Comparison of ENCODE assay signal across 21 cellular contexts in the genomic region with DNA sequence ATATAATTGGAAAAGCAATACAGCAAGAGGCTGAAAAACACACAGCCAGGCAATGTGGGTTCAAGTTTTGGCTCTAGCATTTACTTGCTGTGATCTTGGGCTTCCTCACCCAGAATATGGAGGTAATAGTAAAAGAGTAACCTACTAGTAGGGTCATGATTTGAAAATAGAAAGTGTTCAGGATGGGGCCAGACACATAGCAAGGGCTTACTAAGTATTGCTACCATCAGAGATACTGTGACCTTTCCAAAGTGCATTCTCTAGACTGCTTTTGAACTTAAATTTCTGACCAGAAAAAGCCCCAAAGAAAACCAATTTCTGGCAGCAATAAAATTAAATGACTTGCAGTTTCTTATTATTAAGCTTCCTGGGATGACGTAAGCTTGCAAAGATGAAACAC.
DNase-seq lines count a peak whose midpoint lies in the region; ATAC-seq and TF ChIP-seq lines count a peak whose summit lies in the region.
"Had no signal": no experiment of that assay in that cellular context is flagged by ENCODE, and none has a peak within 500 bp of the region (broad histone marks: within the 10 kb centered on the region; RNA-seq: fewer than 3 reads in every experiment).

No MANE protein-coding gene starts in this region.

- peak; percentile 55 to 61 for ATAC-seq in activated CD4-positive, CD25-positive, alpha-beta regulatory T cell treated with anti-CD3 and anti-CD28 coated beads, Interleukin-2, amount 50 U/mL, for 24 hours
- ATAC-seq in GM18909 (IDR thresholded peaks at IDR 0.05; ENCODE audit: poor library complexity, unreplicated experiment) (peak; percentile 52), HG03520 (IDR thresholded peaks at IDR 0.05; ENCODE audit: unreplicated experiment) (no peak)
- peak; percentile 56 for ATAC-seq in stimulated activated effector memory CD8-positive, alpha-beta T cell treated with anti-CD3 and anti-CD28 coated beads, Interleukin-12 subunit alpha, Interleukin-12 subunit beta, amount 100 ng/mL, for 72 hours
- ATAC-seq: body of pancreas, left cardiac atrium had no signal

- no peak overlapping the region for H3K4me3 Mint-ChIP-seq in stimulated activated effector memory CD8-positive, alpha-beta T cell treated with anti-CD3 and anti-CD28 coated beads, Interleukin-12 subunit alpha, Interleukin-12 subunit beta, amount 100 ng/mL, for 72 hours
- H3K4me3 Mint-ChIP-seq: CD8-positive, alpha-beta memory T cell; type B pancreatic cell had no signal

- H3K9me3 Mint-ChIP-seq in stimulated activated effector memory CD8-positive, alpha-beta T cell treated with anti-CD3 and anti-CD28 coated beads, Interleukin-12 subunit alpha, Interleukin-12 subunit beta, amount 100 ng/mL, for 72 hours = no peaks in the 10 kb centered on the region
- H3K9me3 Mint-ChIP-seq: CD8-positive, alpha-beta memory T cell had no signal

- H3K4me3 ChIP-seq in Loucy (ENCODE audit: low read length, poor library complexity, severe bottlenecking) = no peak overlapping the region
- H3K4me3 ChIP-seq: body of pancreas, sigmoid colon had no signal

- H3K9ac ChIP-seq in Loucy (ENCODE audit: low read depth, low read length, poor library complexity, severe bottlenecking) = no peak overlapping the region

- no peaks in the 10 kb centered on the region for H3K27me3 ChIP-seq in Loucy (ENCODE audit: insufficient read depth, low read length, poor library complexity, severe bottlenecking)
- H3K27me3 ChIP-seq: body of pancreas, sigmoid colon had no signal

- H3K9me2 ChIP-seq in Loucy (replicated peaks; ENCODE audit: low read depth, low read length) = no peaks in the 10 kb centered on the region

- no peak for TF ChIP-seq CTCF in Loucy (conservative IDR thresholded peaks at IDR 0.05; ENCODE audit: low read length)

- no peak overlapping the region for H3K27ac Mint-ChIP-seq in stimulated activated effector memory CD8-positive, alpha-beta T cell treated with anti-CD3 and anti-CD28 coated beads, Interleukin-12 subunit alpha, Interleukin-12 subunit beta, amount 100 ng/mL, for 72 hours
- H3K27ac Mint-ChIP-seq: type B pancreatic cell had no signal

- H3K4me1 ChIP-seq in Loucy (ENCODE audit: insufficient read depth, low read length, poor library complexity, severe bottlenecking) = peaks cover 8% of the 10 kb centered on the region
- H3K4me1 ChIP-seq: sigmoid colon had no signal

- DNase-seq in activated CD4-positive, CD25-positive, alpha-beta regulatory T cell (lab: John Stamatoyannopoulos, UW) = no peak
- no peak for DNase-seq in stimulated activated effector memory CD8-positive, alpha-beta T cell treated with anti-CD3 and anti-CD28 coated beads, Interleukin-12 subunit alpha, Interleukin-12 subunit beta, amount 100 ng/mL, for 72 hours (ENCODE audit: low spot score in 2 of 2)
- DNase-seq in NCI-H82 treated with DMSO at 0.1 percent for 48 hours (lab: John Stamatoyannopoulos, UW; ENCODE audit: unreplicated experiment) (no peak), midbrain (lab: John Stamatoyannopoulos, UW) (no peak)
- DNase-seq: activated CD4-positive, alpha-beta T cell treated with anti-CD3 and anti-CD28 coated beads, Interleukin-2, amount 50 U/mL, for 48 hours; body of pancreas; CD8-positive, alpha-beta memory T cell; cerebellar nuclear complex; DMS153; GOT3; Karpas-422; left cardiac atrium; NCI-H1048; NCI-H1930; sigmoid colon; T-helper 9 cell had no signal

- no peaks in the 10 kb centered on the region for H3K36me3 ChIP-seq in Loucy (ENCODE audit: insufficient read depth, low read length)
- H3K36me3 ChIP-seq: sigmoid colon had no signal

- H3K79me2 ChIP-seq in Loucy (ENCODE audit: insufficient read depth, low read length) = no peaks in the 10 kb centered on the region

- H4K20me1 ChIP-seq in Loucy (ENCODE audit: insufficient read depth, low read length, poor library complexity, severe bottlenecking) = no peaks in the 10 kb centered on the region

- no peaks in the 10 kb centered on the region for H3F3A ChIP-seq in Loucy (ENCODE audit: low read depth)

- H3K36me3 Mint-ChIP-seq in stimulated activated effector memory CD8-positive, alpha-beta T cell treated with anti-CD3 and anti-CD28 coated beads, Interleukin-12 subunit alpha, Interleukin-12 subunit beta, amount 100 ng/mL, for 72 hours = no peaks in the 10 kb centered on the region
- H3K36me3 Mint-ChIP-seq: type B pancreatic cell had no signal

- no peaks in the 10 kb centered on the region for H3K9me3 ChIP-seq in Loucy (ENCODE audit: insufficient read depth, low read depth, low read length)
- H3K9me3 ChIP-seq: body of pancreas, sigmoid colon had no signal

- no peak overlapping the region for H2AFZ ChIP-seq in Loucy (ENCODE audit: low read length)

- peak overlapping the region; percentile 29 for H3K4me2 ChIP-seq in Loucy (ENCODE audit: low read depth, low read length, poor library complexity, severe bottlenecking)

- H3K4me1 Mint-ChIP-seq in stimulated activated effector memory CD8-positive, alpha-beta T cell treated with anti-CD3 and anti-CD28 coated beads, Interleukin-12 subunit alpha, Interleukin-12 subunit beta, amount 100 ng/mL, for 72 hours = no peaks in the 10 kb centered on the region
